ENCODE assay signal across 8 cellular contexts in genomic region chr17:80832266-80832676, GRCh38.
DNase-seq lines count a peak whose midpoint lies in the region; ATAC-seq and TF ChIP-seq lines count a peak whose summit lies in the region.

No MANE protein-coding gene starts in this region.

- no peaks in the 10 kb centered on the region for H3K79me2 ChIP-seq in Karpas-422 (ENCODE audit: low read length)
- H3K79me2 ChIP-seq in hepatocyte: no peaks in the 10 kb centered on the region

- DNase-seq in DMS153 (lab: John Stamatoyannopoulos, UW) (peak; percentile 65), Karpas-422 (no peak), adrenal gland (peak; percentile 43 to 88 (median 58)), hepatocyte (ENCODE audit: low spot score) (peak; percentile 58), pulmonary artery endothelial cell (ENCODE audit: low read depth, low spot score) (peak; percentile 19), KG1 (lab: John Stamatoyannopoulos, UW) (no peak), NOMO-1 (lab: John Stamatoyannopoulos, UW; ENCODE audit: unreplicated experiment in 2 of 2) (no peak)

- H3K9ac ChIP-seq in Karpas-422 (ENCODE audit: low read length): peak overlapping the region; percentile 52

- intact Hi-C loops in adrenal gland (cut with DNase I): no loop called here

- H3K27me3 ChIP-seq in Karpas-422 (ENCODE audit: low read length) (no peaks in the 10 kb centered on the region), adrenal gland (no peaks in the 10 kb centered on the region), hepatocyte (no peaks in the 10 kb centered on the region)

- H3K36me3 ChIP-seq in Karpas-422 (ENCODE audit: insufficient read depth, low read length): no peaks in the 10 kb centered on the region
- H3K36me3 ChIP-seq in adrenal gland (replicated peaks in 1 of 2): no peaks in the 10 kb centered on the region
- H3K36me3 ChIP-seq in hepatocyte (replicated peaks; ENCODE audit: insufficient read depth, low read depth): no peaks in the 10 kb centered on the region

- TF ChIP-seq POLR2A in adrenal gland (IDR thresholded peaks at IDR 0.05): no peak

- TF ChIP-seq CTCF in adrenal gland (IDR thresholded peaks at IDR 0.05): no peak
- no peak for TF ChIP-seq CTCF in hepatocyte (IDR thresholded peaks at IDR 0.05; ENCODE audit: poor library complexity)

- H3K4me2 ChIP-seq in Karpas-422 (ENCODE audit: low read depth, low read length, poor library complexity, severe bottlenecking): peak overlapping the region; percentile 63
- peak overlapping the region; percentile 77 for H3K4me2 ChIP-seq in hepatocyte

- H4K20me1 ChIP-seq in Karpas-422 (ENCODE audit: insufficient read depth, low read depth, low read length) (no peaks in the 10 kb centered on the region), hepatocyte (ENCODE audit: insufficient read depth, poor library complexity, severe bottlenecking) (no peaks in the 10 kb centered on the region)

- peaks cover 23% of the 10 kb centered on the region for H3K4me1 ChIP-seq in Karpas-422 (ENCODE audit: low read length)
- peaks cover 21 to 28% of the 10 kb centered on the region in 2 donors for H3K4me1 ChIP-seq in adrenal gland (replicated peaks in 1 of 2)
- peaks cover 29% of the 10 kb centered on the region for H3K4me1 ChIP-seq in hepatocyte (ENCODE audit: insufficient read depth)

- H3K9me2 ChIP-seq in Karpas-422 (replicated peaks; ENCODE audit: insufficient read depth, low read length): no peaks in the 10 kb centered on the region
- H3K9me2 ChIP-seq in hepatocyte (replicated peaks; ENCODE audit: insufficient read depth): no peaks in the 10 kb centered on the region

- ATAC-seq in GM18861 (IDR thresholded peaks at IDR 0.05; ENCODE audit: unreplicated experiment): no peak

- H2AFZ ChIP-seq in Karpas-422 (ENCODE audit: low read length) (no peak overlapping the region), hepatocyte (peak overlapping the region; percentile 21)

- H3K4me3 ChIP-seq in Karpas-422 (ENCODE audit: low read length): peak overlapping the region; percentile 51
- H3K4me3 ChIP-seq in adrenal gland: peak overlapping the region in 1 of 4 donors; percentile 55
- no peak overlapping the region for H3K4me3 ChIP-seq in hepatocyte

- WGBS in adrenal gland, 4 donors: 68 to 93% (median 72%) methylated on average over 5 to 12 of the region's 12 CpGs
- WGBS in hepatocyte (ENCODE audit: low lambda C conversion rate, missing lambda C conversion rate): 72% methylated on average over 12 of the region's 12 CpGs

- H3K9me3 ChIP-seq in Karpas-422 (ENCODE audit: low read length) (no peaks in the 10 kb centered on the region), adrenal gland (replicated peaks in 1 of 3) (no peaks in the 10 kb centered on the region), hepatocyte (ENCODE audit: low read depth) (no peaks in the 10 kb centered on the region)

- H3K27ac ChIP-seq in Karpas-422 (ENCODE audit: low read length) (peak overlapping the region; percentile 51), adrenal gland (peak overlapping the region; percentile 74 to 98 (median 84)), hepatocyte (peak overlapping the region; percentile 96)

Comparison
In these comparisons a context has a peak if more than half of its experiments do, and no peak if none do; other contexts are left out.
1. DNase-seq: peak in DMS153 (single experiment), adrenal gland (7 of 7), hepatocyte (single experiment) and pulmonary artery endothelial cell (single experiment); none in Karpas-422 (single experiment), KG1 (single experiment) and NOMO-1 (0 of 2).
2. Peak in every context shown above with its lines, with median percentiles within 50 percentile points of each other: H3K27ac ChIP-seq.